In genomic region chr13:27024781-27025492, GRCh38 we compare ENCODE assay signal across 14 cellular contexts.
DNase-seq lines count a peak whose midpoint lies in the region; ATAC-seq and TF ChIP-seq lines count a peak whose summit lies in the region.
"Had no signal": no experiment of that assay in that cellular context is flagged by ENCODE, and none has a peak within 500 bp of the region (broad histone marks: within the 10 kb centered on the region; RNA-seq: fewer than 3 reads in every experiment).

No MANE protein-coding gene starts in this region.

- no peak overlapping the region for H2BK12ac ChIP-seq in H9 (ENCODE audit: insufficient read length, low read depth, low read length)

- no peak overlapping the region for H3K27ac ChIP-seq in H9 (ENCODE audit: insufficient read length, low read depth, low read length)
- no peak overlapping the region for H3K27ac ChIP-seq in coronary artery
- peak overlapping the region; percentile 82 for H3K27ac ChIP-seq in rectal smooth muscle tissue (ENCODE audit: low read depth, low read length)

- H3K18ac ChIP-seq in H9 (ENCODE audit: insufficient read length, low read depth, low read length) = no peak overlapping the region

- H3K79me1 ChIP-seq in H9 (ENCODE audit: insufficient read depth, low read depth, low read length, poor library complexity, severe bottlenecking) = no peaks in the 10 kb centered on the region

- H3K27me3 ChIP-seq in H9 (ENCODE audit: insufficient read depth, low read length) (no peaks in the 10 kb centered on the region), rectal smooth muscle tissue (ENCODE audit: control insufficient read depth, insufficient read depth, low read length) (no peaks in the 10 kb centered on the region)
- H3K27me3 ChIP-seq: Peyer's patch had no signal

- WGBS in H9 (ENCODE audit: extremely low coverage, insufficient read length, low lambda C conversion rate) = no CpG with 5 or more reads among the region's 13 CpGs

- no peaks in the 10 kb centered on the region for H3K36me3 ChIP-seq in rectal smooth muscle tissue (ENCODE audit: control insufficient read depth, insufficient read depth, low read length)
- H3K36me3 ChIP-seq: Peyer's patch had no signal

- H2BK15ac ChIP-seq in H9 (ENCODE audit: low read depth, low read length) = no peak overlapping the region

- H4K91ac ChIP-seq in H9 (ENCODE audit: insufficient read length, low read depth, low read length) = no peak overlapping the region

- no peak overlapping the region for H3T11ph ChIP-seq in H9 (ENCODE audit: low read length)

- H3K4me2 ChIP-seq in H9 (ENCODE audit: insufficient read depth, insufficient read length, low read length) = no peak overlapping the region

- peaks cover 2 to 3% of the 10 kb centered on the region in 2 experiments; a peak in 2 of 5 replicates for H3K9me3 Mint-ChIP-seq in H9

- no peaks in the 10 kb centered on the region for H3K23me2 ChIP-seq in H9 (ENCODE audit: insufficient read length, low read depth, low read length, poor library complexity, severe bottlenecking)

- H4K8ac ChIP-seq in H9 (replicated peaks; ENCODE audit: insufficient read length, low read depth, low read length) = no peak overlapping the region

- H3K56ac ChIP-seq in H9 (ENCODE audit: insufficient read length, low read depth, low read length) = no peak overlapping the region

- H3K23ac ChIP-seq in H9 (ENCODE audit: insufficient read length, low read depth, low read length) = no peak overlapping the region

- no peak overlapping the region for H3K4me3 Mint-ChIP-seq in H9

- H2BK20ac ChIP-seq in H9 (ENCODE audit: low read depth, low read length, poor library complexity, severe bottlenecking) = no peak overlapping the region

- TF ChIP-seq CTCF in H9 (conservative IDR thresholded peaks at IDR 0.05) (no peak), NB4 (IDR thresholded peaks at IDR 0.05; ENCODE audit: low read depth, low read length) (no peak), coronary artery (IDR thresholded peaks at IDR 0.05) (no peak)

- no peaks in the 10 kb centered on the region for H4K20me1 ChIP-seq in H9 (ENCODE audit: control insufficient read depth, insufficient read depth, insufficient read length)

- no peak overlapping the region for H2AK5ac ChIP-seq in H9 (ENCODE audit: insufficient read length, low read length)

- H3K9me3 ChIP-seq in H9 (ENCODE audit: control insufficient read depth, low read depth, low read length) = no peaks in the 10 kb centered on the region
- H3K9me3 ChIP-seq: Peyer's patch had no signal

- no peaks in the 10 kb centered on the region for H3K4me1 ChIP-seq in H9 (ENCODE audit: insufficient read depth, low read length)
- H3K4me1 ChIP-seq in rectal smooth muscle tissue (ENCODE audit: control insufficient read depth, insufficient read depth, low read length) = peaks cover 31% of the 10 kb centered on the region

- no peak overlapping the region for H3K9ac ChIP-seq in H9 (ENCODE audit: extremely low read depth, insufficient read length, low read length)
- no peak overlapping the region for H3K9ac ChIP-seq in rectal smooth muscle tissue (ENCODE audit: low read length)

- H3K4me3 ChIP-seq in NB4 (ENCODE audit: low read depth, low read length) (no peak overlapping the region), coronary artery (no peak overlapping the region), rectal smooth muscle tissue (ENCODE audit: low read length) (no peak overlapping the region)
- H3K4me3 ChIP-seq: Peyer's patch had no signal

- H3K4ac ChIP-seq in H9 (ENCODE audit: low read depth, low read length) = no peak overlapping the region

- no peak overlapping the region for H4K5ac ChIP-seq in H9 (ENCODE audit: insufficient read length, low read depth, low read length)

- H3K27me3 Mint-ChIP-seq in H9 (ENCODE audit: low read depth) = peaks cover 3% of the 10 kb centered on the region; the same call in 1 of the 2 replicates

- no peak overlapping the region for H2AFZ ChIP-seq in H9 (ENCODE audit: low read length)

- DNase-seq in H9 = peak; percentile 18
- peak; percentile 60 for DNase-seq in NB4 (ENCODE audit: low read depth)
- peak; percentile 12 for DNase-seq in coronary artery (ENCODE audit: low spot score)
- DNase-seq: ACHN, COR-L47, EL, NCI-H1930, NCI-H2171 treated with DMSO at 0.1 percent for 48 hours, Peyer's patch had no signal

- peak overlapping the region in 1 of 3 experiments; percentile 18; a peak in 1 of 7 replicates for H3K27ac Mint-ChIP-seq in H9

- peaks cover 4 to 5% of the 10 kb centered on the region in 2 experiments; a peak in 3 of 4 replicates for H3K4me1 Mint-ChIP-seq in H9

- no peak overlapping the region for H2BK5ac ChIP-seq in H9 (ENCODE audit: insufficient read length, low read length)

- no peak overlapping the region for H3K14ac ChIP-seq in H9 (ENCODE audit: insufficient read depth, low read length)

- ATAC-seq in HG03432 (IDR thresholded peaks at IDR 0.05; ENCODE audit: unreplicated experiment) (no peak), HG02798 (IDR thresholded peaks at IDR 0.05; ENCODE audit: poor library complexity, unreplicated experiment) (no peak), GM19035 (IDR thresholded peaks at IDR 0.05; ENCODE audit: unreplicated experiment) (no peak)
- ATAC-seq: Right ventricle myocardium inferior had no signal

- H3K36me3 Mint-ChIP-seq in H9 (ENCODE audit: insufficient read depth in 1 of 3, low read depth in 3 of 3) = peaks cover 0 to 4% (median 0%) of the 10 kb centered on the region in 3 experiments; a peak in 2 of 7 replicates

- no peak overlapping the region for H2BK120ac ChIP-seq in H9 (ENCODE audit: low read depth, low read length, poor library complexity, severe bottlenecking)

- no peak for TF ChIP-seq POLR2A in NB4 (IDR thresholded peaks at IDR 0.05; ENCODE audit: extremely low read depth, insufficient read length)

- no peaks in the 10 kb centered on the region for H3K79me2 ChIP-seq in H9 (ENCODE audit: insufficient read depth, low read length)
